In genomic region chr2:160510617-160511016, GRCh38 we compare ENCODE assay signal across 1 cellular context.
TF ChIP-seq lines count a peak whose summit lies in the region.

No MANE protein-coding gene starts in this region.

TF ChIP-seq in GM23338, 12 proteins besides CTCF, POLR2A, EP300 and RAD21 (continued from another document):
- no peak for TF ChIP-seq EZH2 (IDR thresholded peaks at IDR 0.05; ENCODE audit: low read depth, unreplicated experiment)
